Comparison of ENCODE assay signal across 8 cellular contexts in genomic region chr1:116569776-116570357, GRCh38. TPM values are rescaled to one million over a fixed set of nuclear protein-coding genes. Genes with fewer than 3 reads are reported as not detected.
A peak's percentile ranks its signal among the peaks of the same experiment; 100 is the strongest.
DNase-seq lines count a peak whose midpoint lies in the region; ATAC-seq and TF ChIP-seq lines count a peak whose summit lies in the region.

No MANE protein-coding gene starts in this region.

- H3K36me3 Mint-ChIP-seq in Caco-2 (ENCODE audit: insufficient read depth, unreplicated experiment) (peaks cover 6% of the 10 kb centered on the region), WTC11 (peaks cover 2% of the 10 kb centered on the region; the same call in 1 of the 2 replicates)

- H3K27ac ChIP-seq in mucosa of rectum (ENCODE audit: low read depth in 2 of 2, low read length in 2 of 2) (peak overlapping the region; percentile 94 to 99), thoracic aorta (peak overlapping the region; percentile 97 to 98)

- peak; percentile 23 for ATAC-seq in HG03342 (IDR thresholded peaks at IDR 0.05; ENCODE audit: unreplicated experiment)
- no peak for ATAC-seq in WTC11
- peak; percentile 0 for ATAC-seq in thoracic aorta (ENCODE audit: insufficient number of reproducible peaks, low FRiP score, low read depth)
- no peak for ATAC-seq in HG02885 (IDR thresholded peaks at IDR 0.05; ENCODE audit: poor library complexity, unreplicated experiment)
- no peak for ATAC-seq in HG03565 (IDR thresholded peaks at IDR 0.05; ENCODE audit: unreplicated experiment)

- H3K9me3 ChIP-seq in Caco-2 (no peaks in the 10 kb centered on the region), mucosa of rectum (ENCODE audit: control insufficient read depth in 2 of 2, low read length in 2 of 2) (no peaks in the 10 kb centered on the region), thoracic aorta (no peaks in the 10 kb centered on the region)

- intact Hi-C loops in Caco-2 (cut with micrococcal nuclease; ENCODE audit: unreplicated experiment): loop anchor here (5.0 kb wide), 2 partner anchors 152 to 167 kb away; no protein-coding TSS in a partner anchor

- peak overlapping the region; percentile 87 to 89 for H3K9ac ChIP-seq in mucosa of rectum (ENCODE audit: low read depth in 1 of 2, low read length in 2 of 2)

- peak overlapping the region; percentile 72 for H3K4me3 ChIP-seq in Caco-2 (ENCODE audit: low read depth, low read length)
- H3K4me3 ChIP-seq in mucosa of rectum (ENCODE audit: low read length in 2 of 2): peak overlapping the region; percentile 89 to 92
- H3K4me3 ChIP-seq in thoracic aorta: peak overlapping the region; percentile 95

- peaks cover 7% of the 10 kb centered on the region for H3K4me1 Mint-ChIP-seq in Caco-2 (ENCODE audit: low read depth, unreplicated experiment)
- peaks cover 50% of the 10 kb centered on the region for H3K4me1 Mint-ChIP-seq in WTC11

- H3K36me3 ChIP-seq in Caco-2 (ENCODE audit: control insufficient read depth, insufficient read depth, low read length) (no peaks in the 10 kb centered on the region), mucosa of rectum (ENCODE audit: control insufficient read depth in 2 of 2, insufficient read depth in 2 of 2, low read length in 2 of 2) (peaks cover 0 to 3% of the 10 kb centered on the region in 2 donors), thoracic aorta (no peaks in the 10 kb centered on the region)

- H3K9me3 Mint-ChIP-seq in Caco-2 (ENCODE audit: unreplicated experiment) (peaks cover 5% of the 10 kb centered on the region), WTC11 (peaks cover 3% of the 10 kb centered on the region; the same call in 1 of the 2 replicates)

- TF ChIP-seq CTCF in Caco-2 (IDR thresholded peaks at IDR 0.05; ENCODE audit: insufficient read depth in 1 of 2, low read depth in 1 of 2, low read length in 1 of 2, severe bottlenecking in 1 of 2, unreplicated experiment in 1 of 2) (no peak), WTC11 (IDR thresholded peaks at IDR 0.05) (no peak), thoracic aorta (IDR thresholded peaks at IDR 0.05) (no peak)

- peaks cover 11% of the 10 kb centered on the region; the same call in 1 of the 2 replicates for H3K4me1 ChIP-seq in Caco-2
- H3K4me1 ChIP-seq in mucosa of rectum (ENCODE audit: control insufficient read depth in 2 of 2, insufficient read depth in 2 of 2, low read length in 2 of 2): peaks cover 15 to 16% of the 10 kb centered on the region in 2 donors
- H3K4me1 ChIP-seq in thoracic aorta (ENCODE audit: control insufficient read depth in 1 of 2, low read depth in 2 of 2): peaks cover 11 to 30% of the 10 kb centered on the region in 2 donors

- POLR2A ChIA-PET in Caco-2 (lab: Charles Lee) (interaction anchor here (0.6 kb wide), 1 partner anchor 283 kb away, joined by 3 read pairs; no protein-coding TSS in a partner anchor), WTC11 (lab: Charles Lee) (no interaction called here)

- H3K27ac Mint-ChIP-seq in Caco-2 (ENCODE audit: unreplicated experiment): peak overlapping the region; percentile 58
- H3K27ac Mint-ChIP-seq in WTC11: 0 out of 2 replicates have a peak overlapping the region, but pooled peaks have one; percentile 15

- H3K27me3 ChIP-seq in Caco-2 (replicated peaks; ENCODE audit: control insufficient read depth, insufficient read depth, low read length) (no peaks in the 10 kb centered on the region), mucosa of rectum (ENCODE audit: control insufficient read depth in 2 of 2, insufficient read depth in 2 of 2, low read length in 2 of 2) (no peaks in the 10 kb centered on the region), thoracic aorta (replicated peaks; ENCODE audit: insufficient read depth) (no peaks in the 10 kb centered on the region)

- H3K27me3 Mint-ChIP-seq in Caco-2 (ENCODE audit: insufficient read depth, unreplicated experiment) (no peaks in the 10 kb centered on the region), WTC11 (ENCODE audit: low read depth) (peaks cover 19% of the 10 kb centered on the region)

- DNase-seq in Caco-2: peak in 1 of 2 experiments; percentile 1
- no peak for DNase-seq in WTC11 (ENCODE audit: low spot score)
- peak; percentile 23 for DNase-seq in effector CD4-positive, alpha-beta T cell
- DNase-seq in thoracic aorta (ENCODE audit: low spot score): no peak

- CTCF ChIA-PET in Caco-2 (lab: Charles Lee): interaction anchor here (0.6 kb wide), 1 partner anchor 245 kb away, joined by 3 read pairs; no protein-coding TSS in a partner anchor
- CTCF ChIA-PET in WTC11 (lab: Charles Lee): interaction anchor here (1.6 kb wide), 1 partner anchor 98 kb away, joined by 5 read pairs; the partner anchor contains the start of gene IGSF3

- BruUV-seq in Caco-2 (replicated peaks; lab: Mats Ljungman, UMichigan): no TSS peak

- peak overlapping the region; percentile 72 for H3K4me3 Mint-ChIP-seq in Caco-2 (ENCODE audit: unreplicated experiment)
- H3K4me3 Mint-ChIP-seq in WTC11: peak overlapping the region; percentile 70

TF ChIP-seq in WTC11, 78 proteins besides CTCF, POLR2A, EP300 and RAD21:
- TF ChIP-seq ERG (CRISPR knock-in tag; IDR thresholded peaks at IDR 0.05) (no peak), ATF2 (CRISPR knock-in tag; IDR thresholded peaks at IDR 0.05; ENCODE audit: borderline replicate concordance, low read depth) (no peak), NR1H2 (CRISPR knock-in tag; IDR thresholded peaks at IDR 0.05) (no peak), ZNF396 (CRISPR knock-in tag; IDR thresholded peaks at IDR 0.05; ENCODE audit: borderline replicate concordance) (no peak), KAT7 (CRISPR knock-in tag; IDR thresholded peaks at IDR 0.05; ENCODE audit: borderline replicate concordance) (no peak), FOXP4 (CRISPR knock-in tag; IDR thresholded peaks at IDR 0.05) (no peak), TEAD4 (CRISPR knock-in tag; IDR thresholded peaks at IDR 0.05) (no peak)
TF ChIP-seq in WTC11: peak in this region for 0.

RNA-seq across cellular contexts. Expression of gene CD58, which starts 1.0 kb away (rescaled TPM):
- total RNA-seq in Caco-2 (2022) (5.6 and 7.6 TPM in 2 replicates), WTC11 (2021) (3.6 to 5.3 TPM (median 4.1 TPM) in 3 replicates), thoracic aorta (10 to 100 TPM; 44.2 to 53.2 TPM)

Comparison
In these comparisons a context has a peak if more than half of its experiments do, and no peak if none do; other contexts are left out.
1. ATAC-seq: peak in HG03342 (single experiment) and thoracic aorta (single experiment); none in WTC11 (single experiment), HG02885 (single experiment) and HG03565 (single experiment).
2. Peak in every context shown above with its lines, with median percentiles within 50 percentile points of each other: H3K4me3 ChIP-seq.